In genomic region chr6:10410214-10410873, GRCh38 we compare ENCODE assay signal across 11 cellular contexts. TPM values are rescaled to one million over a fixed set of nuclear protein-coding genes. Genes with fewer than 3 reads are reported as not detected.
DNase-seq lines count a peak whose midpoint lies in the region; ATAC-seq, FAIRE-seq and TF ChIP-seq lines count a peak whose summit lies in the region.
"Had no signal": no experiment of that assay in that cellular context is flagged by ENCODE, and none has a peak within 500 bp of the region (broad histone marks: within the 10 kb centered on the region; RNA-seq: fewer than 3 reads in every experiment).

No MANE protein-coding gene starts in this region.

- peaks cover 16% of the 10 kb centered on the region for H3K9me3 Mint-ChIP-seq in activated CD4-positive, alpha-beta T cell treated with anti-CD3 and anti-CD28 coated beads for 36 hours (ENCODE audit: low read depth)

- 5 to 9% methylated on average over 30 of the region's 30 CpGs for WGBS in esophagus squamous epithelium, 2 donors
- 8 to 14% methylated on average over 30 of the region's 30 CpGs for WGBS in body of pancreas, 2 donors

- peak overlapping the region; percentile 16 for H3K4me3 Mint-ChIP-seq in activated CD4-positive, alpha-beta T cell treated with anti-CD3 and anti-CD28 coated beads for 36 hours

- H3K27ac ChIP-seq in SJSA1 (peak overlapping the region; percentile 97), esophagus squamous epithelium (peak overlapping the region; percentile 92 to 99 (median 98)), skin epidermis (peak overlapping the region; percentile 39 to 98 (median 91)), body of pancreas (no peak overlapping the region)
- H3K27ac ChIP-seq: thyroid gland had no signal

- intact Hi-C loops in activated CD4-positive, alpha-beta T cell treated with anti-CD3 and anti-CD28 coated beads for 36 hours (cut with DNase I, micrococcal nuclease), result loop anchor here in 1 of 2 experiments (5.0 to 10.0 kb wide), 2 partner anchors 477 to 1604 kb away; partner anchors contain the start of genes HIVEP1 and SYCP2L
- intact Hi-C loops in esophagus squamous epithelium (cut with DNase I) (no loop called here), body of pancreas (cut with DNase I) (no loop called here)

- no peak for DNase-seq in activated CD4-positive, alpha-beta T cell treated with anti-CD3 and anti-CD28 coated beads for 36 hours
- DNase-seq in activated CD4-positive, alpha-beta T cell treated with anti-CD3 and anti-CD28 coated beads, Interleukin-2, amount 50 U/mL, for 1 hour, result no peak
- DNase-seq in SJSA1 (ENCODE audit: low read depth in 1 of 2, low spot score in 2 of 2), result peak; percentile 45 to 65
- no peak for DNase-seq in esophagus squamous epithelium (lab: John Stamatoyannopoulos, UW)
- no peak for DNase-seq in body of pancreas
- DNase-seq in frontal cortex (ENCODE audit: low spot score in 2 of 2), result no peak
- no peak for DNase-seq in iPS-NIHi7 (ENCODE audit: extremely low spot score)
- DNase-seq: left colon, thyroid gland had no signal

- H3K4me3 ChIP-seq in SJSA1, result peak overlapping the region; percentile 96
- peak overlapping the region; percentile 71 to 89 (median 78) for H3K4me3 ChIP-seq in esophagus squamous epithelium
- peak overlapping the region; percentile 57 to 78 (median 66) for H3K4me3 ChIP-seq in skin epidermis
- no peak overlapping the region for H3K4me3 ChIP-seq in body of pancreas

- ATAC-seq in activated CD4-positive, alpha-beta T cell treated with anti-CD3 and anti-CD28 coated beads for 36 hours, result no peak
- no peak for ATAC-seq in body of pancreas
- ATAC-seq: left colon had no signal

- CTCF ChIA-PET in activated CD4-positive, alpha-beta T cell treated with anti-CD3 and anti-CD28 coated beads for 36 hours (lab: Charles Lee), result interaction anchor here (0.9 kb wide), 2 partner anchors 11 to 22 kb away, joined by 3 read pairs; no protein-coding TSS in a partner anchor

- H3K27ac Mint-ChIP-seq in activated CD4-positive, alpha-beta T cell treated with anti-CD3 and anti-CD28 coated beads for 36 hours, result no peak overlapping the region

- peaks cover 20% of the 10 kb centered on the region for H3K36me3 Mint-ChIP-seq in activated CD4-positive, alpha-beta T cell treated with anti-CD3 and anti-CD28 coated beads for 36 hours (ENCODE audit: low read depth)

- POLR2A ChIA-PET in activated CD4-positive, alpha-beta T cell treated with anti-CD3 and anti-CD28 coated beads for 36 hours (lab: Charles Lee), result no interaction called here

- H3K27me3 Mint-ChIP-seq in activated CD4-positive, alpha-beta T cell treated with anti-CD3 and anti-CD28 coated beads for 36 hours, result peaks cover 84% of the 10 kb centered on the region

- peaks cover 37% of the 10 kb centered on the region for H3K4me1 ChIP-seq in SJSA1 (replicated peaks)
- peaks cover 3 to 94% (median 33%) of the 10 kb centered on the region in 3 donors for H3K4me1 ChIP-seq in esophagus squamous epithelium
- peaks cover 36% of the 10 kb centered on the region for H3K4me1 ChIP-seq in body of pancreas

- TF ChIP-seq POLR2A in esophagus squamous epithelium (IDR thresholded peaks at IDR 0.05), result no peak
- no peak for TF ChIP-seq POLR2A in body of pancreas (IDR thresholded peaks at IDR 0.05)

- H3K36me3 ChIP-seq in SJSA1 (peaks cover 78% of the 10 kb centered on the region), esophagus squamous epithelium (no peaks in the 10 kb centered on the region), body of pancreas (replicated peaks in 1 of 2; ENCODE audit: insufficient read depth in 1 of 2, low read depth in 2 of 2) (no peaks in the 10 kb centered on the region)
- H3K36me3 ChIP-seq: thyroid gland had no signal

- no peaks in the 10 kb centered on the region for H3K27me3 ChIP-seq in SJSA1 (replicated peaks)
- peaks cover 0 to 85% (median 9%) of the 10 kb centered on the region in 4 donors for H3K27me3 ChIP-seq in esophagus squamous epithelium
- peaks cover 0 to 53% of the 10 kb centered on the region in 2 donors for H3K27me3 ChIP-seq in body of pancreas

- FAIRE-seq in frontal cortex (lab: Jason Lieb, UNC), result no peak

- H3K4me1 Mint-ChIP-seq in activated CD4-positive, alpha-beta T cell treated with anti-CD3 and anti-CD28 coated beads for 36 hours, result peaks cover 33% of the 10 kb centered on the region

- TF ChIP-seq CTCF in esophagus squamous epithelium (IDR thresholded peaks at IDR 0.05), result no peak
- TF ChIP-seq CTCF in body of pancreas (IDR thresholded peaks at IDR 0.05), result no peak

- H3K9me3 ChIP-seq in SJSA1 (replicated peaks), result no peaks in the 10 kb centered on the region
- H3K9me3 ChIP-seq in esophagus squamous epithelium, result no peaks in the 10 kb centered on the region
- H3K9me3 ChIP-seq in body of pancreas, result peaks cover 0 to 12% (median 0%) of the 10 kb centered on the region in 3 donors
- H3K9me3 ChIP-seq: thyroid gland had no signal

RNA-seq across cellular contexts. Expression of gene TFAP2A, which starts 4.5 kb away (rescaled TPM):
- total RNA-seq in activated CD4-positive, alpha-beta T cell treated with anti-CD3 and anti-CD28 coated beads for 36 hours, result under 1 TPM; 0.23 to 0.26 TPM
- total RNA-seq in SJSA1 (2014; rRNA removed; shearing (Covaris generic)), result 5.8 and 10.2 TPM in 2 replicates
- total RNA-seq in esophagus squamous epithelium (10 to 100 TPM; 11.6 to 39.1 (median 29.9) TPM), body of pancreas (not detected), frontal cortex (not detected)
- total RNA-seq: dermis microvascular lymphatic vessel endothelial cell had no signal

Comparison
In these comparisons a context has a peak if more than half of its experiments do, and no peak if none do; other contexts are left out.
1. DNase-seq: peak in SJSA1 (2 of 2); none in activated CD4-positive, alpha-beta T cell treated with anti-CD3 and anti-CD28 coated beads for 36 hours (single experiment), activated CD4-positive, alpha-beta T cell treated with anti-CD3 and anti-CD28 coated beads, Interleukin-2, amount 50 U/mL, for 1 hour (single experiment), esophagus squamous epithelium (single experiment), body of pancreas (0 of 4), frontal cortex (0 of 2) and iPS-NIHi7 (single experiment).
2. H3K27ac ChIP-seq: peak in SJSA1 (single experiment), esophagus squamous epithelium (4 of 4) and skin epidermis (21 of 21); none in body of pancreas (0 of 4).
3. H3K4me3 ChIP-seq: peak in SJSA1 (single experiment), esophagus squamous epithelium (4 of 4) and skin epidermis (7 of 7); none in body of pancreas (0 of 2).